ENCODE assay signal across 1 cellular context in genomic region chr2:133266926-133267590, GRCh38.
TF ChIP-seq lines count a peak whose summit lies in the region.

No MANE protein-coding gene starts in this region.

TF ChIP-seq in HepG2, 621 proteins besides CTCF, POLR2A, EP300 and RAD21 (continued from another document):
- TF ChIP-seq FOXO4 (CRISPR knock-in tag; conservative IDR thresholded peaks at IDR 0.05), result no peak
- no peak for TF ChIP-seq EZH2 (conservative IDR thresholded peaks at IDR 0.05; ENCODE audit: low read depth, low read length)
- no peak for TF ChIP-seq CBX5 (CRISPR knock-in tag; IDR thresholded peaks at IDR 0.05; ENCODE audit: borderline replicate concordance)
- no peak for TF ChIP-seq THAP9 (CRISPR knock-in tag; IDR thresholded peaks at IDR 0.05; ENCODE audit: borderline replicate concordance)
- no peak for TF ChIP-seq TSC22D2 (CRISPR knock-in tag; IDR thresholded peaks at IDR 0.05; ENCODE audit: borderline replicate concordance)
- no peak for TF ChIP-seq ZNF850 (CRISPR knock-in tag; conservative IDR thresholded peaks at IDR 0.05)
- TF ChIP-seq MATR3 (CRISPR knock-in tag; IDR thresholded peaks at IDR 0.05), result no peak
- no peak for TF ChIP-seq ZFP82 (CRISPR knock-in tag; IDR thresholded peaks at IDR 0.05; ENCODE audit: borderline replicate concordance)
